ENCODE assay signal across 10 cellular contexts in the genomic region with DNA sequence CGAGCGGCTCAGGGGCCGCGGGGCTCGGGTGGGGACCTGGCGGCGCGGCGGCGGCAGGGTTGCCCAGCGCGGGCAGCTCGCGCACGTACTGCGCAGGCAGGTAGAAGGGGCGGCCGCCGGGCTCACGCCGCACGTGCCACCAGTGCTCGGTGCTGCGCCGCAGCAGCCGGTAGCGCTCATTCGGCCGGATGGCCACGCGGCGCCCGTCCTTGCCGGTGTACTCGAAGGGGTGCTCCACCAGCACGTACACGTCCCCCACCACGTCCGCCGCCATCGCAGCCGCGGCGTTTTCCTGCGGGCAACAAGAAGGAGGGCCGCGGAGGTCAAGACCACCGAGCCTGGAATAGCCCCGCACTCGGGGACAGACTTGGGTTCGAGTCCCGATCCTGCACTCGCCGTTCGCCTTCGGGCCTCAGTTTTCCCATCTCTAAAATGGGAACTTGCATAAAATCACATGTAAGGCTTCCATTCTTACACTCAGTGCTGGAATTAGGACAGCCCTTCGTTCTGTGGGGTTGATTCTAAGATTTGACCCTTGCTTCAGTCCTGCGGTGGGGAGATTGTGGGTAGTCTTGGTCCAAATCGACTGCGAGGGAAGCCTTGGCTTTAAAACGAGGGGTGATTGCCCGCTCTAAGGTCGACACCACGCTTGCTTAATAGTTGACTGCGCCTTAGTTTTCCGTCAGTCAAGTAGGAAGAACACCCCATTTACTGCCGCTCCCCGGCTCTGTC. TPM values are rescaled to one million over a fixed set of nuclear protein-coding genes. Genes with fewer than 3 reads are reported as not detected.
A peak's percentile ranks its signal among the peaks of the same experiment; 100 is the strongest.
DNase-seq lines count a peak whose midpoint lies in the region; ATAC-seq, FAIRE-seq and TF ChIP-seq lines count a peak whose summit lies in the region.
"Had no signal": no experiment of that assay in that cellular context is flagged by ENCODE, and none has a peak within 500 bp of the region (broad histone marks: within the 10 kb centered on the region; RNA-seq: fewer than 3 reads in every experiment).

No MANE protein-coding gene starts in this region.

- H2AFZ ChIP-seq in keratinocyte (ENCODE audit: control insufficient read depth, low read length) = peak overlapping the region; percentile 40

- H3K9ac ChIP-seq in keratinocyte (ENCODE audit: control insufficient read depth, extremely low read depth, insufficient read depth, low read length) = peak overlapping the region; percentile 79

- H3K36me3 Mint-ChIP-seq in activated T-cell treated with anti-CD3 and anti-CD28 coated beads, Interleukin-2, amount 50 U/mL, for 4 hours (ENCODE audit: insufficient read depth) = no peaks in the 10 kb centered on the region

- DNase-seq in activated T-cell treated with anti-CD3 and anti-CD28 coated beads, Interleukin-2, amount 50 U/mL, for 4 hours = no peak
- no peak for DNase-seq in activated T-cell treated with anti-CD3 and anti-CD28 coated beads, Interleukin-2, amount 50 U/mL, for 48 hours
- no peak for DNase-seq in ascending aorta (ENCODE audit: low spot score in 2 of 2)
- no peak for DNase-seq in keratinocyte (ENCODE audit: low read depth, low spot score)
- peak in 1 of 2 donors; percentile 75 for DNase-seq in suprapubic skin (ENCODE audit: low spot score in 2 of 2)
- no peak for DNase-seq in left lobe of liver (ENCODE audit: low spot score)
- DNase-seq in RKO (ENCODE audit: low spot score) = no peak
- no peak for DNase-seq in kidney tubule cell (ENCODE audit: low spot score)
- DNase-seq: amniotic stem cell, BE2C had no signal

- H3K27me3 ChIP-seq in ascending aorta (peaks cover 11% of the 10 kb centered on the region), keratinocyte (ENCODE audit: control insufficient read depth, extremely low read depth, insufficient read depth, low read length) (peaks cover 12% of the 10 kb centered on the region), suprapubic skin (peaks cover 5% of the 10 kb centered on the region)

- H3K9me3 ChIP-seq in ascending aorta (no peaks in the 10 kb centered on the region), keratinocyte (ENCODE audit: control insufficient read depth, low read depth, low read length) (no peaks in the 10 kb centered on the region), suprapubic skin (no peaks in the 10 kb centered on the region)
- H3K9me3 ChIP-seq: BE2C had no signal

- no peak for TF ChIP-seq EP300 in suprapubic skin (IDR thresholded peaks at IDR 0.05)

- H3K4me1 ChIP-seq in ascending aorta (peaks cover 17 to 25% of the 10 kb centered on the region in 2 donors), keratinocyte (ENCODE audit: control insufficient read depth, extremely low read depth, insufficient read depth, low read length) (peaks cover 36% of the 10 kb centered on the region), suprapubic skin (peaks cover 79% of the 10 kb centered on the region)

- H3K9me1 ChIP-seq in keratinocyte (ENCODE audit: control insufficient read depth, extremely low read depth, insufficient read depth, low read length) = no peaks in the 10 kb centered on the region

- no peak overlapping the region for H3K27ac ChIP-seq in ascending aorta
- peak overlapping the region; percentile 31 for H3K27ac ChIP-seq in keratinocyte (ENCODE audit: control insufficient read depth, insufficient read depth, low read length)
- peak overlapping the region; percentile 93 for H3K27ac ChIP-seq in suprapubic skin

- no peak for FAIRE-seq in keratinocyte (lab: Jason Lieb, UNC)

- H3K27me3 Mint-ChIP-seq in activated T-cell treated with anti-CD3 and anti-CD28 coated beads, Interleukin-2, amount 50 U/mL, for 4 hours (ENCODE audit: low read depth) = no peaks in the 10 kb centered on the region

- dilution Hi-C loops in keratinocyte (cut with MboI; ENCODE audit: extremely low pct_ligation_motif_present, low sequenced_read_pairs) = no loop called here

- H3K4me3 Mint-ChIP-seq in activated T-cell treated with anti-CD3 and anti-CD28 coated beads, Interleukin-2, amount 50 U/mL, for 4 hours = peak overlapping the region; percentile 76

- H3K4me1 Mint-ChIP-seq in activated T-cell treated with anti-CD3 and anti-CD28 coated beads, Interleukin-2, amount 50 U/mL, for 4 hours (ENCODE audit: low read depth) = peaks cover 23% of the 10 kb centered on the region

- WGBS in suprapubic skin = 37% methylated on average over 33 of the region's 68 CpGs

- H3K79me2 ChIP-seq in keratinocyte (ENCODE audit: control insufficient read depth, insufficient read depth, low read length) = no peaks in the 10 kb centered on the region

- TF ChIP-seq CTCF in ascending aorta (IDR thresholded peaks at IDR 0.05) = no peak
- TF ChIP-seq CTCF in keratinocyte (optimal IDR thresholded peaks at IDR 0.05 in 1 of 3, IDR thresholded peaks at IDR 0.05 in 1 of 3, conservative IDR thresholded peaks at IDR 0.05 in 1 of 3; ENCODE audit: extremely low read depth in 1 of 3, insufficient read depth in 2 of 3, low read length in 3 of 3) = no peak
- no peak for TF ChIP-seq CTCF in suprapubic skin (IDR thresholded peaks at IDR 0.05)

- H3K4me2 ChIP-seq in keratinocyte (ENCODE audit: control insufficient read depth, extremely low read depth, insufficient read depth, low read depth, low read length) = peak overlapping the region; percentile 89

- no peaks in the 10 kb centered on the region for H3K9me3 Mint-ChIP-seq in activated T-cell treated with anti-CD3 and anti-CD28 coated beads, Interleukin-2, amount 50 U/mL, for 4 hours

- H3K4me3 ChIP-seq in ascending aorta (peak overlapping the region; percentile 54 to 59), keratinocyte (ENCODE audit: control insufficient read depth in 2 of 3, extremely low read depth in 1 of 3, insufficient read depth in 2 of 3, low read depth in 1 of 3, low read length in 3 of 3) (peak overlapping the region; percentile 2 to 74 (median 64)), suprapubic skin (peak overlapping the region; percentile 66)

- no peak for TF ChIP-seq POLR2A in suprapubic skin (IDR thresholded peaks at IDR 0.05)

- intact Hi-C loops in ascending aorta (cut with DNase I) = no loop called here

- no peak for ATAC-seq in activated T-cell treated with anti-CD3 and anti-CD28 coated beads, Interleukin-2, amount 50 U/mL, for 4 hours
- no peak for ATAC-seq in left lobe of liver

- H3K36me3 ChIP-seq in ascending aorta = peaks cover 0 to 2% of the 10 kb centered on the region in 2 donors
- peaks cover 0 to 5% of the 10 kb centered on the region in 2 experiments for H3K36me3 ChIP-seq in keratinocyte (ENCODE audit: control insufficient read depth in 2 of 2, extremely low read depth in 1 of 2, insufficient read depth in 2 of 2, low read length in 2 of 2)
- H3K36me3 ChIP-seq in suprapubic skin = peaks cover 6% of the 10 kb centered on the region
- H3K36me3 ChIP-seq: BE2C had no signal

- H4K20me1 ChIP-seq in keratinocyte (ENCODE audit: control insufficient read depth, extremely low read depth, insufficient read depth, low read length) = no peaks in the 10 kb centered on the region

RNA-seq across cellular contexts. Expression of a gene that starts 2.5 kb away (rescaled TPM):
- 10 to 100 TPM; 39.8 to 46.0 (median 44.2) TPM for total RNA-seq in activated T-cell treated with anti-CD3 and anti-CD28 coated beads, Interleukin-2, amount 50 U/mL, for 4 hours
- 80.6 TPM for total RNA-seq in ascending aorta
- 13.2 to 37.4 TPM (median 14.4 TPM) in 3 replicates for polyA plus RNA-seq in keratinocyte
- 13.8 TPM for polyA plus RNA-seq in keratinocyte (2011; ENCODE audit: low read depth)
- polyA plus RNA-seq in keratinocyte (2011; cell fraction: cytosol; rRNA removed) = 9.9 and 18.5 TPM in 2 replicates
- polyA plus RNA-seq in keratinocyte (2011; cell fraction: nucleus; rRNA removed) = 70.1 and 88.7 TPM in 2 replicates
- polyA plus RNA-seq in keratinocyte (2012; ENCODE audit: low replicate concordance) = 16.6 and 34.7 TPM in 2 replicates
- 16.5 to 25.6 TPM (median 18.3 TPM) in 3 replicates for polyA minus RNA-seq in keratinocyte
- polyA minus RNA-seq in keratinocyte (2011; cell fraction: cytosol; rRNA and poly(A)+ RNA removed) = 21.3 TPM
- polyA minus RNA-seq in keratinocyte (2011; cell fraction: nucleus; rRNA and poly(A)+ RNA removed) = 47.1 and 62.7 TPM in 2 replicates
- total RNA-seq in suprapubic skin = 10 to 100 TPM; 54.4 to 93.6 (median 71.3) TPM
- total RNA-seq in left lobe of liver = 6.5 TPM

Comparison
In these comparisons a context has a peak if more than half of its experiments do, and no peak if none do; other contexts are left out.
1. H3K27ac ChIP-seq: peak in keratinocyte (single experiment) and suprapubic skin (single experiment); none in ascending aorta (0 of 2).
2. Peak in every context shown above with its lines, with median percentiles within 50 percentile points of each other: H3K4me3 ChIP-seq.